21 cellular contexts compared by ENCODE assay signal in the genomic region with DNA sequence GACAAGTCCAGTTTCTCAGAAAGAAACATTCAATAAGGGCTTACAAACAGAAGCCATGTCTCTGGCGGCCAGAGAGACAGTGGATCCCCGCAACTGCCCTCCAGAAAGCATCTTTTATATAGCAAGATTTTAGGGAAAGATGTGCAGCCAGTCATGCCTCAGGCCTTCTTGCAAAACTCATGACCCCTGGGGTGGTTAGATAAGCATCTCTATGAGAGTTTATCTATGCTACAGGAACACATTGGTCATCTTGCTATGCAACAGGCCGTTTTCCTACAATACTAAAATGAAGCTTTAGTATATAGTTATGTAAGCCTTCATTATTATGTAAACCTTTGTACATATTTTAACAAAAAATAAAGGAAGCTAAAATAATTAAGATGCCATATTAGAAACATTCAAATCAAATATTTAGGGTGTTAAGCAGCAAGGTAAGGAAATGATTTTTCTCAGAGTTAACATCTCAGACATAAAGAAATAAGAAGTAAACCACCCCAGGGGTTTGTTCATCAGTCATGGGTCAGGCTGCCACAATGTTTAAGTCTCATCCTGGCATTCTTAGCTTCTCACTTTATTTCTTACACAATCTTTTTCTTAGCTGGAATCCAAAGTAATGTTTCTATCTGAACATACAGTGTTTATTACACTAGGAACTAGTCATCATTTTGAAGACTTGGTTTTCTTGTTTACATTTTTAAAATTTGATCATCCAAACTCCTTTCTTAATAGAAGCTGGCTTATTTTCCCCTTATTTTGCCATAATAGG. TPM values are rescaled to one million over a fixed set of nuclear protein-coding genes. Genes with fewer than 3 reads are reported as not detected.
DNase-seq lines count a peak whose midpoint lies in the region; ATAC-seq, FAIRE-seq and TF ChIP-seq lines count a peak whose summit lies in the region.
"Had no signal": no experiment of that assay in that cellular context is flagged by ENCODE, and none has a peak within 500 bp of the region (broad histone marks: within the 10 kb centered on the region; RNA-seq: fewer than 3 reads in every experiment).

No MANE protein-coding gene starts in this region.

- peak overlapping the region in 1 of 2 experiments; percentile 62; a peak in 3 of 4 replicates for H3K27ac ChIP-seq in SK-N-SH (ENCODE audit: low read depth in 2 of 2, low read length in 1 of 2)
- H3K27ac ChIP-seq in endothelial cell of umbilical vein (ENCODE audit: insufficient read depth, low read depth, low read length) = no peak overlapping the region
- no peak overlapping the region for H3K27ac ChIP-seq in trophoblast cell (ENCODE audit: low read depth, low read length)
- no peak overlapping the region for H3K27ac ChIP-seq in lower lobe of right lung

- DNase-seq in SK-N-SH (no peak), MV-4-11 (lab: John Stamatoyannopoulos, UW) (peak; percentile 6), endothelial cell of umbilical vein (ENCODE audit: low read depth, low spot score) (no peak), trophoblast cell (peak; percentile 76 to 95), osteocyte (ENCODE audit: extremely low spot score, unreplicated experiment) (no peak), SW480 (ENCODE audit: low spot score) (no peak), lower lobe of right lung (no peak)
- DNase-seq: 8988T; activated CD4-positive, alpha-beta T cell treated with anti-CD3 and anti-CD28 coated beads for 4 hours; amniotic stem cell; CD4-positive, alpha-beta memory T cell; mucosa of descending colon; NCI-H1105 treated with DMSO at 0.1 percent for 48 hours; NCI-H2227 treated with DMSO at 0.1 percent for 48 hours; occipital lobe; stimulated activated CD4-positive, alpha-beta T cell treated with anti-CD3 and anti-CD28 coated beads, Interleukin-4, amount 100 ng/mL, for 24 hours had no signal

- no peak for ATAC-seq in SK-N-SH treated with all-trans-retinoic acid at 6 μM for 48 hours
- ATAC-seq in lower lobe of right lung = no peak
- ATAC-seq: HepG2, mucosa of descending colon, Right ventricle myocardium inferior had no signal

- no peak overlapping the region for H2AK5ac ChIP-seq in trophoblast cell (ENCODE audit: low read length)

- no peaks in the 10 kb centered on the region for H3K36me3 ChIP-seq in SK-N-SH (replicated peaks in 1 of 2; ENCODE audit: control insufficient read depth in 1 of 2, insufficient read depth in 2 of 2, low read length in 1 of 2)
- H3K36me3 ChIP-seq in endothelial cell of umbilical vein (ENCODE audit: control insufficient read depth in 2 of 2, extremely low read depth in 1 of 2, insufficient read depth in 2 of 2, low read length in 2 of 2) = no peaks in the 10 kb centered on the region
- no peaks in the 10 kb centered on the region for H3K36me3 ChIP-seq in trophoblast cell (ENCODE audit: control insufficient read depth in 1 of 2, insufficient read depth in 2 of 2, low read length in 2 of 2)
- H3K36me3 ChIP-seq in lower lobe of right lung = no peaks in the 10 kb centered on the region

- H3K18ac ChIP-seq in trophoblast cell (ENCODE audit: low read length) = no peak overlapping the region

- peaks cover 16 to 27% of the 10 kb centered on the region in 2 experiments; a peak in 3 of 4 replicates for H3K4me1 ChIP-seq in SK-N-SH (ENCODE audit: control insufficient read depth in 1 of 2, insufficient read depth in 2 of 2, low read depth in 1 of 2, low read length in 1 of 2)
- H3K4me1 ChIP-seq in endothelial cell of umbilical vein (ENCODE audit: control insufficient read depth, extremely low read depth, insufficient read depth, low read length) = peaks cover 26% of the 10 kb centered on the region
- peaks cover 3 to 4% of the 10 kb centered on the region in 2 experiments for H3K4me1 ChIP-seq in trophoblast cell (ENCODE audit: control insufficient read depth in 1 of 2, insufficient read depth in 2 of 2, low read length in 2 of 2)
- peaks cover 14% of the 10 kb centered on the region for H3K4me1 ChIP-seq in lower lobe of right lung

- no peak overlapping the region for H3K27ac Mint-ChIP-seq in osteocyte (ENCODE audit: unreplicated experiment)

- no peak for FAIRE-seq in endothelial cell of umbilical vein (lab: Jason Lieb, UNC)
- FAIRE-seq: H54, HepG2 had no signal

- H3K27me3 Mint-ChIP-seq in osteocyte (ENCODE audit: unreplicated experiment) = no peaks in the 10 kb centered on the region

- no peak overlapping the region for H4K91ac ChIP-seq in trophoblast cell (ENCODE audit: low read depth, low read length)

- no peak overlapping the region for H3K4ac ChIP-seq in trophoblast cell (ENCODE audit: low read depth, low read length)

- H4K12ac ChIP-seq in trophoblast cell (ENCODE audit: low read depth, low read length) = no peak overlapping the region

- no peaks in the 10 kb centered on the region for H3K9me3 Mint-ChIP-seq in osteocyte (ENCODE audit: unreplicated experiment)
- H3K9me3 Mint-ChIP-seq: CD4-positive, alpha-beta memory T cell had no signal

- H3K36me3 Mint-ChIP-seq in osteocyte (ENCODE audit: unreplicated experiment) = no peaks in the 10 kb centered on the region

- TF ChIP-seq POLR2A in endothelial cell of umbilical vein (IDR thresholded peaks at IDR 0.05; ENCODE audit: low read depth, low read length) = no peak

- H4K20me1 ChIP-seq in SK-N-SH (ENCODE audit: insufficient read depth) (no peaks in the 10 kb centered on the region), endothelial cell of umbilical vein (replicated peaks; ENCODE audit: control insufficient read depth, extremely low read depth, insufficient read depth, low read length) (no peaks in the 10 kb centered on the region)

- H3K4me2 ChIP-seq in SK-N-SH (peak overlapping the region; percentile 8; the same call in 1 of the 2 replicates), endothelial cell of umbilical vein (ENCODE audit: insufficient read depth, low read length) (no peak overlapping the region), trophoblast cell (ENCODE audit: low read length) (no peak overlapping the region)

- TF ChIP-seq CTCF in SK-N-SH (IDR thresholded peaks at IDR 0.05) (no peak), endothelial cell of umbilical vein (IDR thresholded peaks at IDR 0.05; ENCODE audit: extremely low read depth in 1 of 2, insufficient read depth in 1 of 2, low read depth in 1 of 2, low read length in 2 of 2) (no peak), osteocyte (IDR thresholded peaks at IDR 0.05) (no peak), lower lobe of right lung (IDR thresholded peaks at IDR 0.05) (no peak)

- TF ChIP-seq RAD21 in SK-N-SH (IDR thresholded peaks at IDR 0.05; ENCODE audit: low read length) = no peak

- intact Hi-C loops in endothelial cell of umbilical vein (cut with micrococcal nuclease) (no loop called here), lower lobe of right lung (cut with DNase I) (loop anchor here (5.0 kb wide), 1 partner anchor 88 kb away; no protein-coding TSS in a partner anchor)

- H3K79me2 ChIP-seq in SK-N-SH (ENCODE audit: insufficient read depth) = peaks cover 13% of the 10 kb centered on the region
- H3K79me2 ChIP-seq in endothelial cell of umbilical vein (ENCODE audit: control insufficient read depth, insufficient read depth, low read length) = no peaks in the 10 kb centered on the region
- no peaks in the 10 kb centered on the region for H3K79me2 ChIP-seq in trophoblast cell (ENCODE audit: control insufficient read depth, insufficient read depth, low read length, poor library complexity)

- peaks cover 54% of the 10 kb centered on the region for H3K4me1 Mint-ChIP-seq in osteocyte (ENCODE audit: unreplicated experiment)

- H3K9me1 ChIP-seq in endothelial cell of umbilical vein (replicated peaks; ENCODE audit: control insufficient read depth, extremely low read depth, insufficient read depth, low read length) = no peaks in the 10 kb centered on the region

- H3K27me3 ChIP-seq in SK-N-SH (ENCODE audit: insufficient read depth) = no peaks in the 10 kb centered on the region
- H3K27me3 ChIP-seq in endothelial cell of umbilical vein (ENCODE audit: control insufficient read depth in 2 of 2, insufficient read depth in 2 of 2, low read length in 2 of 2) = no peaks in the 10 kb centered on the region
- no peaks in the 10 kb centered on the region for H3K27me3 ChIP-seq in trophoblast cell (ENCODE audit: insufficient read depth, low read length)
- no peaks in the 10 kb centered on the region for H3K27me3 ChIP-seq in lower lobe of right lung (ENCODE audit: low read depth)

- no peak for TF ChIP-seq EP300 in SK-N-SH (IDR thresholded peaks at IDR 0.05; ENCODE audit: borderline replicate concordance in 1 of 2, low read depth in 1 of 2, low read length in 1 of 2)

- H2AFZ ChIP-seq in SK-N-SH (ENCODE audit: low read depth) = 0 out of 2 replicates have a peak overlapping the region, but pooled peaks have one; percentile 4
- H2AFZ ChIP-seq in endothelial cell of umbilical vein (ENCODE audit: low read depth, low read length) = no peak overlapping the region
- H2AFZ ChIP-seq in trophoblast cell (ENCODE audit: insufficient read depth, low read length, poor library complexity) = no peak overlapping the region

- no peak overlapping the region for H4K8ac ChIP-seq in trophoblast cell (ENCODE audit: low read depth, low read length)

- BruUV-seq in endothelial cell of umbilical vein (replicated peaks; lab: Mats Ljungman, UMichigan) = no TSS peak

- H2BK12ac ChIP-seq in trophoblast cell (ENCODE audit: low read length) = no peak overlapping the region

- 0 out of 2 replicates have a peak overlapping the region, but pooled peaks have one; percentile 3 for H3K9ac ChIP-seq in SK-N-SH
- H3K9ac ChIP-seq in endothelial cell of umbilical vein (replicated peaks; ENCODE audit: extremely low read depth, insufficient read depth, low read length) = no peak overlapping the region
- no peak overlapping the region for H3K9ac ChIP-seq in trophoblast cell (ENCODE audit: low read length)

- H3K14ac ChIP-seq in trophoblast cell (ENCODE audit: low read length) = no peak overlapping the region

- H3K9me2 ChIP-seq in SK-N-SH = no peaks in the 10 kb centered on the region

- no peak overlapping the region for H2BK120ac ChIP-seq in trophoblast cell (ENCODE audit: insufficient read depth, low read length, poor library complexity)

- CTCF ChIA-PET in SK-N-SH (lab: Yijun Ruan, JAX) (interaction anchor here (0.8 to 3.1 kb wide), 10 partner anchors 10 to 486 kb away, joined by 3 to 21 read pairs (median 3); no protein-coding TSS in a partner anchor), endothelial cell of umbilical vein (lab: Charles Lee) (interaction anchor here (0.6 to 3.2 kb wide), 12 partner anchors 8 to 300 kb away, joined by 3 to 49 read pairs (median 4); no protein-coding TSS in a partner anchor)

- POLR2A ChIA-PET in SK-N-SH (lab: Yijun Ruan, JAX) (interaction anchor here (1.6 kb wide), 1 partner anchor 145 kb away, joined by 4 read pairs; the partner anchor contains the start of gene EIF2AK4), endothelial cell of umbilical vein (lab: Charles Lee) (no interaction called here)

- no peaks in the 10 kb centered on the region for H3K79me1 ChIP-seq in trophoblast cell (ENCODE audit: low read length)

- 56% methylated on average over 3 of the region's 3 CpGs for WGBS in SK-N-SH (ENCODE audit: low lambda C conversion rate)
- WGBS in trophoblast cell (ENCODE audit: extremely low coverage, insufficient coverage, insufficient read length) = no CpG with 5 or more reads among the region's 3 CpGs

- no peak overlapping the region for H2BK5ac ChIP-seq in trophoblast cell (ENCODE audit: low read depth, low read length, poor library complexity)

- H3K4me3 ChIP-seq in SK-N-SH (ENCODE audit: low read depth in 2 of 2, low read length in 1 of 2) (no peak overlapping the region), endothelial cell of umbilical vein (replicated peaks in 1 of 3; ENCODE audit: insufficient read depth in 1 of 3, low read depth in 1 of 3, low read length in 3 of 3) (no peak overlapping the region), trophoblast cell (ENCODE audit: low read depth, low read length) (no peak overlapping the region), lower lobe of right lung (no peak overlapping the region)
- H3K4me3 ChIP-seq: GM12878, mucosa of descending colon had no signal

- H3K4me3 Mint-ChIP-seq in osteocyte (ENCODE audit: unreplicated experiment) = no peak overlapping the region
- H3K4me3 Mint-ChIP-seq: CD4-positive, alpha-beta memory T cell had no signal

- peaks cover 51% of the 10 kb centered on the region for H3F3A ChIP-seq in SK-N-SH (replicated peaks; ENCODE audit: insufficient read depth)

- dilution Hi-C loops in endothelial cell of umbilical vein (cut with MboI; ENCODE audit: extremely low pct_ligation_motif_present, low sequenced_read_pairs) = no loop called here

- H3K23ac ChIP-seq in trophoblast cell (ENCODE audit: low read length) = no peak overlapping the region

- no peaks in the 10 kb centered on the region for H3K9me3 ChIP-seq in SK-N-SH
- no peaks in the 10 kb centered on the region for H3K9me3 ChIP-seq in endothelial cell of umbilical vein (replicated peaks; ENCODE audit: control insufficient read depth, insufficient read depth, low read length)
- H3K9me3 ChIP-seq in trophoblast cell (ENCODE audit: insufficient read depth, low read depth, low read length) = no peaks in the 10 kb centered on the region
- H3K9me3 ChIP-seq in lower lobe of right lung = no peaks in the 10 kb centered on the region
- H3K9me3 ChIP-seq: mucosa of descending colon had no signal

RNA-seq across cellular contexts. Expression of gene FSIP1, which starts 6.3 kb away (rescaled TPM):
- polyA plus RNA-seq in SK-N-SH (2012; rRNA removed) (0.43 and 0.45 TPM in 2 replicates), endothelial cell of umbilical vein (0.11 and 0.23 TPM in 2 replicates)
- 0.49 and 0.59 TPM in 2 replicates for polyA plus RNA-seq in SK-N-SH (2012; cell fraction: cytosol; rRNA removed)
- 0.43 and 0.85 TPM in 2 replicates for polyA plus RNA-seq in SK-N-SH (2012; cell fraction: nucleus; rRNA removed)
- total RNA-seq in endothelial cell of umbilical vein (1.1 and 1.2 TPM in 2 replicates), osteocyte (0.31 and 0.54 TPM in 2 replicates), lower lobe of right lung (2.0 TPM)
- 0.20 and 0.32 TPM in 2 replicates for polyA plus RNA-seq in endothelial cell of umbilical vein (2011; cell fraction: cytosol; rRNA removed)
- 0.45 and 0.51 TPM in 2 replicates for polyA plus RNA-seq in endothelial cell of umbilical vein (2011; cell fraction: nucleus; rRNA removed)
- 1.4 and 7.0 TPM in 2 replicates for polyA plus RNA-seq in endothelial cell of umbilical vein (2012)
- polyA minus RNA-seq in endothelial cell of umbilical vein = 0.17 and 0.42 TPM in 2 replicates
- not detected for polyA minus RNA-seq in endothelial cell of umbilical vein (2011; cell fraction: cytosol; rRNA and poly(A)+ RNA removed)
- 1.0 and 1.6 TPM in 2 replicates for polyA minus RNA-seq in endothelial cell of umbilical vein (2011; cell fraction: nucleus; rRNA and poly(A)+ RNA removed)
- polyA plus RNA-seq in trophoblast cell (2013) = 0.08 and 0.12 TPM in 2 replicates
- polyA plus RNA-seq: HepG2 had no signal

Comparison
In these comparisons a context has a peak if more than half of its experiments do, and no peak if none do; other contexts are left out.
1. DNase-seq: peak in MV-4-11 (single experiment) and trophoblast cell (2 of 2); none in SK-N-SH (single experiment), endothelial cell of umbilical vein (single experiment), osteocyte (single experiment), SW480 (single experiment) and lower lobe of right lung (single experiment).